ENCODE assay signal across 18 cellular contexts in the genomic region with DNA sequence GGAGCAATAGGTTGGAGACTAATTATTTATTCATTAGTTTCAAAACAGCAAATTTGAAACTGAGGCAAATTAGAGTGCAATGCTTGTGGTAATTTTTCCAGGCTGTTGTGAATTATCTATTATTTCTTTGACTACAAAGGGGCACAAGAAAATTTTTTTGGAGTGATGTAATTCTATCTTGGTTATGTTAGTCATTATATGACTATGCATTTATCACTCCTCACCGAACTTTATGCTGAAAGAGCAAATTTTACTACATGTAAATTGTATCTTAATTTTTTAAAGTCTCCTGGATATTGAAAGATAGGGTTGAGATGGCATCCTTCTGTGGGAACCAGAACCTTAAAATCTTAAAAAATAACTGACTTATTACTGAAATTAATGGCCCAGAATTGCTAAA.
DNase-seq lines count a peak whose midpoint lies in the region; ATAC-seq, FAIRE-seq and TF ChIP-seq lines count a peak whose summit lies in the region.
"Had no signal": no experiment of that assay in that cellular context is flagged by ENCODE, and none has a peak within 500 bp of the region (broad histone marks: within the 10 kb centered on the region; RNA-seq: fewer than 3 reads in every experiment).

No MANE protein-coding gene starts in this region.

- no peaks in the 10 kb centered on the region for H3K9me2 ChIP-seq in PC-3 (replicated peaks; ENCODE audit: low read length)

- TF ChIP-seq EP300 in gastroesophageal sphincter (IDR thresholded peaks at IDR 0.05) = no peak

- peak; percentile 88 for ATAC-seq in PC-3
- ATAC-seq in gastroesophageal sphincter = no peak
- no peak for ATAC-seq in HG03135 (IDR thresholded peaks at IDR 0.05; ENCODE audit: unreplicated experiment)
- ATAC-seq: activated T-helper 17 cell treated with anti-CD3 and anti-CD28 coated beads, Interleukin-2, amount 50 U/mL, for 72 hours; left cardiac atrium had no signal

- H3K4me1 ChIP-seq in PC-3 (ENCODE audit: insufficient read depth, low read length) (peaks cover 23% of the 10 kb centered on the region), gastroesophageal sphincter (no peaks in the 10 kb centered on the region)
- H3K4me1 ChIP-seq: adrenal gland, parathyroid adenoma had no signal

- no peak for TF ChIP-seq POLR2A in gastroesophageal sphincter (IDR thresholded peaks at IDR 0.05)

- DNase-seq in AG20443 (ENCODE audit: low spot score) (peak; percentile 7), PC-3 (peak; percentile 80), bronchial epithelial cell (ENCODE audit: low read depth) (peak; percentile 77), kidney tubule cell (ENCODE audit: low spot score) (peak; percentile 65), NK-92 (lab: John Stamatoyannopoulos, UW; ENCODE audit: unreplicated experiment) (no peak), SIG-M5 (lab: John Stamatoyannopoulos, UW) (no peak)
- DNase-seq: activated CD4-positive, alpha-beta memory T cell treated with anti-CD3 and anti-CD28 coated beads, Interleukin-2, amount 10 ng/mL, durations not matched to agents 7 days and 5 days; adrenal gland; Karpas-422; left cardiac atrium; NCI-H1694; stimulated activated naive CD4-positive, alpha-beta T cell treated with Interleukin-2 at 50 U/mL for 16 hours had no signal

- H3K4me2 ChIP-seq in PC-3 (ENCODE audit: low read length) = peak overlapping the region; percentile 74
- H3K4me2 ChIP-seq: hepatocyte had no signal

- peak overlapping the region; percentile 19; the same call in 1 of the 2 replicates for H3K9ac ChIP-seq in PC-3 (ENCODE audit: low read length)
- H3K9ac ChIP-seq: parathyroid adenoma had no signal

- no peaks in the 10 kb centered on the region for H3F3A ChIP-seq in PC-3 (ENCODE audit: low read length, unreplicated experiment)

- intact Hi-C loops in PC-3 (cut with micrococcal nuclease) = no loop called here

- H3K27ac ChIP-seq in PC-3 (ENCODE audit: low read length) (peak overlapping the region; percentile 23), gastroesophageal sphincter (no peak overlapping the region)
- H3K27ac ChIP-seq: adrenal gland, epithelial cell of prostate, hepatocyte, parathyroid adenoma had no signal

- no TSS peak for BruUV-seq in PC-3 (replicated peaks; lab: Mats Ljungman, UMichigan)

- FAIRE-seq in bronchial epithelial cell (lab: Jason Lieb, UNC) = no peak

- H3K9me3 ChIP-seq in PC-3 (ENCODE audit: low read length) (no peaks in the 10 kb centered on the region), gastroesophageal sphincter (no peaks in the 10 kb centered on the region)
- H3K9me3 ChIP-seq: adrenal gland had no signal

- POLR2A ChIA-PET in PC-3 (lab: Charles Lee; ENCODE audit: unreplicated experiment) = no interaction called here

- peak overlapping the region; percentile 35; the same call in 1 of the 2 replicates for H2AFZ ChIP-seq in PC-3 (ENCODE audit: low read length)
- H2AFZ ChIP-seq: hepatocyte, parathyroid adenoma had no signal

- no peak for TF ChIP-seq CTCF in PC-3 (conservative IDR thresholded peaks at IDR 0.05; ENCODE audit: low read depth, low read length)
- no peak for TF ChIP-seq CTCF in bronchial epithelial cell (IDR thresholded peaks at IDR 0.05; ENCODE audit: insufficient read depth, low read length, severe bottlenecking)
- no peak for TF ChIP-seq CTCF in gastroesophageal sphincter (IDR thresholded peaks at IDR 0.05)

- H3K27me3 ChIP-seq in PC-3 (ENCODE audit: low read length) (no peaks in the 10 kb centered on the region), bronchial epithelial cell (ENCODE audit: control insufficient read depth, insufficient read depth, low read length) (no peaks in the 10 kb centered on the region), gastroesophageal sphincter (no peaks in the 10 kb centered on the region)
- H3K27me3 ChIP-seq: adrenal gland, hepatocyte had no signal

- H3K79me2 ChIP-seq in PC-3 (ENCODE audit: low read length) = no peaks in the 10 kb centered on the region
- H3K79me2 ChIP-seq: hepatocyte, parathyroid adenoma had no signal

- H4K20me1 ChIP-seq in PC-3 (ENCODE audit: low read length) = no peaks in the 10 kb centered on the region

- H3K36me3 ChIP-seq in PC-3 (ENCODE audit: low read depth, low read length) = no peaks in the 10 kb centered on the region
- H3K36me3 ChIP-seq in bronchial epithelial cell (ENCODE audit: control insufficient read depth, insufficient read depth, low read length) = no peaks in the 10 kb centered on the region
- no peaks in the 10 kb centered on the region for H3K36me3 ChIP-seq in gastroesophageal sphincter
- H3K36me3 ChIP-seq: adrenal gland had no signal

- 38 to 55% methylated on average over 1 of the region's 1 CpG for WGBS in gastroesophageal sphincter (ENCODE audit: low coverage in 1 of 2), 2 donors

- 0 out of 2 replicates have a peak overlapping the region, but pooled peaks have one; percentile 13 for H3K4me3 ChIP-seq in PC-3 (ENCODE audit: low read length)
- H3K4me3 ChIP-seq in bronchial epithelial cell (ENCODE audit: low read depth, low read length) = no peak overlapping the region
- H3K4me3 ChIP-seq in gastroesophageal sphincter = no peak overlapping the region
- H3K4me3 ChIP-seq: adrenal gland, hepatocyte had no signal

- CTCF ChIA-PET in PC-3 (lab: Charles Lee) = no interaction called here

Comparison
In these comparisons a context has a peak if more than half of its experiments do, and no peak if none do; other contexts are left out.
1. DNase-seq: peak in AG20443 (single experiment), PC-3 (single experiment), bronchial epithelial cell (single experiment) and kidney tubule cell (single experiment); none in NK-92 (single experiment) and SIG-M5 (single experiment).